Comparison of ENCODE assay signal across 8 cellular contexts in genomic region chr7:134458806-134459698, GRCh38. TPM values are rescaled to one million over a fixed set of nuclear protein-coding genes. Genes with fewer than 3 reads are reported as not detected.
DNase-seq lines count a peak whose midpoint lies in the region; ATAC-seq and TF ChIP-seq lines count a peak whose summit lies in the region.

Gene AKR1B1 (minus strand): TSS chr7:134459100. CDS start chr7:134459062, 38 bp downstream.

- peak within 1 kb of the TSS; percentile 62 for H3K27ac ChIP-seq in CD8-positive, alpha-beta memory T cell (ENCODE audit: low read depth, low read length)

- H3K27ac Mint-ChIP-seq in CD8-positive, alpha-beta memory T cell = peak within 1 kb of the TSS; percentile 62 to 93 (median 87)

- H3K4me3 ChIP-seq in CD8-positive, alpha-beta memory T cell (ENCODE audit: low read length) = peak within 1 kb of the TSS; percentile 48
- peak within 1 kb of the TSS; percentile 64 for H3K4me3 ChIP-seq in epithelial cell of esophagus (ENCODE audit: low read length)
- H3K4me3 ChIP-seq in mononuclear cell (ENCODE audit: low read length) = peak within 1 kb of the TSS; percentile 60

- peak; percentile 74 to 91 (median 86) for DNase-seq in CD8-positive, alpha-beta memory T cell
- DNase-seq in HK-2 (ENCODE audit: unreplicated experiment) (peak; percentile 94), NOMO-1 treated with dmso at 0.1 percent for 144 hours (lab: John Stamatoyannopoulos, UW; ENCODE audit: unreplicated experiment) (peak; percentile 75), activated T-cell treated with anti-CD3 and anti-CD28 coated beads for 24 hours (ENCODE audit: low read depth) (peak; percentile 85), epithelial cell of esophagus (ENCODE audit: low read depth) (peak; percentile 81)
- peak; percentile 84 for DNase-seq in stimulated activated CD8-positive, alpha-beta memory T cell treated with anti-CD3 and anti-CD28 coated beads, Interleukin-4, amount 100 ng/mL, for 24 hours (ENCODE audit: low read depth)

- peak; percentile 40 for TF ChIP-seq CTCF in epithelial cell of esophagus (IDR thresholded peaks at IDR 0.05; ENCODE audit: insufficient read depth, low read depth, low read length, missing control alignments)

- ATAC-seq in GM19455 (IDR thresholded peaks at IDR 0.05; ENCODE audit: unreplicated experiment) = peak; percentile 95

- H3K27me3 ChIP-seq in CD8-positive, alpha-beta memory T cell (ENCODE audit: insufficient read depth, low read length, poor library complexity, severe bottlenecking) = no peaks in the 10 kb centered on the region
- no peaks in the 10 kb centered on the region for H3K27me3 ChIP-seq in mononuclear cell (ENCODE audit: insufficient read depth, low read length)

- H3K36me3 Mint-ChIP-seq in CD8-positive, alpha-beta memory T cell = peaks cover 0 to 17% (median 1%) of the 10 kb centered on the region in 3 donors

- peaks cover 47 to 54% (median 52%) of the 10 kb centered on the region in 3 donors for H3K4me1 Mint-ChIP-seq in CD8-positive, alpha-beta memory T cell

- H3K36me3 ChIP-seq in CD8-positive, alpha-beta memory T cell (ENCODE audit: insufficient read depth, low read length) = no peaks in the 10 kb centered on the region

- H3K27me3 Mint-ChIP-seq in CD8-positive, alpha-beta memory T cell = no peaks in the 10 kb centered on the region

- CTCF ChIA-PET in CD8-positive, alpha-beta memory T cell (lab: Charles Lee) = interaction anchor here (1.2 to 7.3 kb wide), 9 partner anchors 10 to 187 kb away, joined by 3 to 55 read pairs (median 6); no protein-coding TSS in a partner anchor

- H3K9me3 Mint-ChIP-seq in CD8-positive, alpha-beta memory T cell = peaks cover 0 to 3% (median 1%) of the 10 kb centered on the region in 5 donors

- POLR2A ChIA-PET in CD8-positive, alpha-beta memory T cell (lab: Charles Lee) = interaction anchor here (0.7 to 1.9 kb wide), 3 partner anchors 26 to 751 kb away, joined by 3 to 8 read pairs (median 3); partner anchors contain the start of gene SLC35B4

- peaks cover 26% of the 10 kb centered on the region for H3K4me1 ChIP-seq in CD8-positive, alpha-beta memory T cell (ENCODE audit: insufficient read depth, low read length)
- H3K4me1 ChIP-seq in mononuclear cell (ENCODE audit: insufficient read depth, low read length) = peaks cover 29% of the 10 kb centered on the region

- no peaks in the 10 kb centered on the region for H3K9me3 ChIP-seq in CD8-positive, alpha-beta memory T cell (ENCODE audit: low read length)
- H3K9me3 ChIP-seq in mononuclear cell (ENCODE audit: low read depth, low read length) = peaks cover 1% of the 10 kb centered on the region

- peak within 1 kb of the TSS; percentile 85 to 94 (median 90) for H3K4me3 Mint-ChIP-seq in CD8-positive, alpha-beta memory T cell

RNA-seq across cellular contexts. Expression of gene AKR1B1, which starts in this region (rescaled TPM):
- total RNA-seq in CD8-positive, alpha-beta memory T cell = 100 to 1,000 TPM; 117 to 120 TPM
- polyA plus RNA-seq in CD8-positive, alpha-beta memory T cell = 170 TPM
- total RNA-seq in mononuclear cell = 39.7 TPM

Comparison
In these comparisons a context has a peak if more than half of its experiments do, and no peak if none do; other contexts are left out.
1. Peak in every context shown above with its lines: DNase-seq, ATAC-seq, H3K4me3 ChIP-seq and H3K27ac ChIP-seq.